ENCODE assay signal across 22 cellular contexts in genomic region chr6:107973594-107973993, GRCh38.
"Had no signal": no experiment of that assay in that cellular context is flagged by ENCODE, and none has a peak within 500 bp of the region (broad histone marks: within the 10 kb centered on the region; RNA-seq: fewer than 3 reads in every experiment).

No MANE protein-coding gene starts in this region.

- DNase-seq: activated CD4-positive, alpha-beta T cell treated with anti-CD3 and anti-CD28 coated beads, Interleukin-2, amount 50 U/mL, for 4 hours; activated CD4-positive, CD25-positive, alpha-beta regulatory T cell; activated CD8-positive, alpha-beta memory T cell treated with anti-CD3 and anti-CD28 coated beads, Interleukin-2, amount 10 ng/mL, durations not matched to agents 7 days and 5 days; activated naive CD4-positive, alpha-beta T cell treated with anti-CD3 and anti-CD28 coated beads, Interleukin-2, amount 10 ng/mL, durations not matched to agents 7 days and 5 days; activated T-cell treated with anti-CD3 and anti-CD28 coated beads, Interleukin-2, amount 50 U/mL, for 1 hour; adrenal gland; central memory CD4-positive, alpha-beta T cell; cortex of kidney; effector CD4-positive, alpha-beta T cell; heart right ventricle; nucleus accumbens; right cardiac atrium; stimulated activated CD4-positive, alpha-beta T cell treated with anti-CD3 and anti-CD28 coated beads, Interleukin-4, amount 100 ng/mL, for 4 hours; stimulated activated CD8-positive, alpha-beta memory T cell treated with anti-CD3 and anti-CD28 coated beads, Interleukin-4, amount 100 ng/mL, for 48 hours; stimulated activated naive CD4-positive, alpha-beta T cell treated with Interleukin-2 at 50 U/mL for 16 hours; SW 1271; transverse colon had no signal

- H3K4me3 Mint-ChIP-seq: activated CD8-positive, alpha-beta memory T cell treated with anti-CD3 and anti-CD28 coated beads, Interleukin-2, amount 10 ng/mL, durations not matched to agents 7 days and 5 days; activated naive CD4-positive, alpha-beta T cell treated with anti-CD3 and anti-CD28 coated beads, Interleukin-2, amount 10 ng/mL, durations not matched to agents 7 days and 5 days; natural killer cell treated with Interleukin-12 subunit alpha and Interleukin-12 subunit beta and Interleukin-15 and Interleukin-18, amount 100 ng/mL, for 72 hours had no signal

- H3K27ac Mint-ChIP-seq: activated CD8-positive, alpha-beta memory T cell treated with anti-CD3 and anti-CD28 coated beads, Interleukin-2, amount 10 ng/mL, durations not matched to agents 7 days and 5 days; activated naive CD4-positive, alpha-beta T cell treated with anti-CD3 and anti-CD28 coated beads, Interleukin-2, amount 10 ng/mL, durations not matched to agents 7 days and 5 days; natural killer cell treated with Interleukin-12 subunit alpha and Interleukin-12 subunit beta and Interleukin-15 and Interleukin-18, amount 100 ng/mL, for 72 hours had no signal

- H3K36me3 ChIP-seq: adrenal gland, heart right ventricle, prostate gland, SJSA1, transverse colon had no signal

- H3K4me1 Mint-ChIP-seq: activated naive CD4-positive, alpha-beta T cell treated with anti-CD3 and anti-CD28 coated beads, Interleukin-2, amount 10 ng/mL, durations not matched to agents 7 days and 5 days had no signal

- H3K36me3 Mint-ChIP-seq: activated CD8-positive, alpha-beta memory T cell treated with anti-CD3 and anti-CD28 coated beads, Interleukin-2, amount 10 ng/mL, durations not matched to agents 7 days and 5 days; activated naive CD4-positive, alpha-beta T cell treated with anti-CD3 and anti-CD28 coated beads, Interleukin-2, amount 10 ng/mL, durations not matched to agents 7 days and 5 days; natural killer cell treated with Interleukin-12 subunit alpha and Interleukin-12 subunit beta and Interleukin-15 and Interleukin-18, amount 100 ng/mL, for 72 hours had no signal

- H3K4me1 ChIP-seq: heart right ventricle, prostate gland, SJSA1, transverse colon had no signal

- H3K4me3 ChIP-seq: adrenal gland, heart right ventricle, prostate gland, SJSA1, skin epidermis, transverse colon had no signal

- H3K9me3 ChIP-seq: adrenal gland, heart right ventricle, prostate gland, SJSA1, transverse colon had no signal

- ATAC-seq: activated CD8-positive, alpha-beta memory T cell treated with anti-CD3 and anti-CD28 coated beads, Interleukin-2, amount 10 ng/mL, durations not matched to agents 7 days and 5 days; heart right ventricle; left lobe of liver; natural killer cell treated with Interleukin-12 subunit alpha and Interleukin-12 subunit beta and Interleukin-15 and Interleukin-18, amount 100 ng/mL, for 72 hours; right cardiac atrium had no signal

- H3K9me3 Mint-ChIP-seq: activated naive CD4-positive, alpha-beta T cell treated with anti-CD3 and anti-CD28 coated beads, Interleukin-2, amount 10 ng/mL, durations not matched to agents 7 days and 5 days; natural killer cell treated with Interleukin-12 subunit alpha and Interleukin-12 subunit beta and Interleukin-15 and Interleukin-18, amount 100 ng/mL, for 72 hours had no signal
